In genomic region chr20:1033751-1034419, GRCh38 we compare ENCODE assay signal across 12 cellular contexts. TPM values are rescaled to one million over a fixed set of nuclear protein-coding genes. Genes with fewer than 3 reads are reported as not detected.
A peak's percentile ranks its signal among the peaks of the same experiment; 100 is the strongest.
DNase-seq lines count a peak whose midpoint lies in the region; ATAC-seq, FAIRE-seq and TF ChIP-seq lines count a peak whose summit lies in the region.
"Had no signal": no experiment of that assay in that cellular context is flagged by ENCODE, and none has a peak within 500 bp of the region (broad histone marks: within the 10 kb centered on the region; RNA-seq: fewer than 3 reads in every experiment).

No MANE protein-coding gene starts in this region.

- H3K4me1 Mint-ChIP-seq in activated T-helper 17 cell treated with anti-CD3 and anti-CD28 coated beads, Interleukin-2, amount 50 U/mL, for 72 hours: no peaks in the 10 kb centered on the region
- peaks cover 12% of the 10 kb centered on the region for H3K4me1 Mint-ChIP-seq in stimulated activated naive CD8-positive, alpha-beta T cell treated with anti-CD3 and anti-CD28 coated beads, Interleukin-15, Interleukin-2, amounts not matched to agents 100 ng/mL and 50 ng/mL, for 24 hours (ENCODE audit: low read depth)

- no peaks in the 10 kb centered on the region for H3K36me3 Mint-ChIP-seq in activated naive CD4-positive, alpha-beta T cell treated with anti-CD3 and anti-CD28 coated beads, Interleukin-2, amount 50 U/mL, for 72 hours
- H3K36me3 Mint-ChIP-seq in activated T-helper 17 cell treated with anti-CD3 and anti-CD28 coated beads, Interleukin-2, amount 50 U/mL, for 72 hours (ENCODE audit: low read depth): no peaks in the 10 kb centered on the region
- H3K36me3 Mint-ChIP-seq in stimulated activated naive CD8-positive, alpha-beta T cell treated with anti-CD3 and anti-CD28 coated beads, Interleukin-15, Interleukin-2, amounts not matched to agents 100 ng/mL and 50 ng/mL, for 24 hours (ENCODE audit: low read depth): no peaks in the 10 kb centered on the region

- no peak overlapping the region for H3K27ac ChIP-seq in kidney (ENCODE audit: low read depth in 2 of 2, low read length in 2 of 2)
- H3K27ac ChIP-seq: C4-2B had no signal

- intact Hi-C loops in kidney (cut with DNase I): no loop called here

- FAIRE-seq in kidney (lab: Jason Lieb, UNC): no peak

- no peaks in the 10 kb centered on the region for H3K9me3 Mint-ChIP-seq in activated naive CD4-positive, alpha-beta T cell treated with anti-CD3 and anti-CD28 coated beads, Interleukin-2, amount 50 U/mL, for 72 hours
- H3K9me3 Mint-ChIP-seq in activated T-helper 17 cell treated with anti-CD3 and anti-CD28 coated beads, Interleukin-2, amount 50 U/mL, for 72 hours: no peaks in the 10 kb centered on the region
- H3K9me3 Mint-ChIP-seq in stimulated activated naive CD8-positive, alpha-beta T cell treated with anti-CD3 and anti-CD28 coated beads, Interleukin-15, Interleukin-2, amounts not matched to agents 100 ng/mL and 50 ng/mL, for 24 hours: no peaks in the 10 kb centered on the region
- H3K9me3 Mint-ChIP-seq: T-helper 1 cell treated with Interleukin-12 subunit alpha and Interleukin-12 subunit beta and Interleukin-4 antibody, amounts not matched to agents 30 μg/mL and 1 μg/mL, for 36 hours had no signal

- H3K4me1 ChIP-seq in kidney (ENCODE audit: control insufficient read depth in 1 of 2, insufficient read depth in 1 of 2, low read depth in 1 of 2, low read length in 2 of 2): no peaks in the 10 kb centered on the region

- peak; percentile 16 to 65 for ATAC-seq in activated naive CD4-positive, alpha-beta T cell treated with anti-CD3 and anti-CD28 coated beads, Interleukin-2, amount 50 U/mL, for 72 hours
- peak; percentile 29 for ATAC-seq in activated T-helper 17 cell treated with anti-CD3 and anti-CD28 coated beads, Interleukin-2, amount 50 U/mL, for 72 hours (replicated peaks)
- ATAC-seq in GM19351 (IDR thresholded peaks at IDR 0.05; ENCODE audit: unreplicated experiment): no peak

- no peak overlapping the region for H3K4me3 Mint-ChIP-seq in activated T-helper 17 cell treated with anti-CD3 and anti-CD28 coated beads, Interleukin-2, amount 50 U/mL, for 72 hours
- no peak overlapping the region for H3K4me3 Mint-ChIP-seq in stimulated activated naive CD8-positive, alpha-beta T cell treated with anti-CD3 and anti-CD28 coated beads, Interleukin-15, Interleukin-2, amounts not matched to agents 100 ng/mL and 50 ng/mL, for 24 hours
- H3K4me3 Mint-ChIP-seq: T-helper 1 cell treated with Interleukin-12 subunit alpha and Interleukin-12 subunit beta and Interleukin-4 antibody, amounts not matched to agents 30 μg/mL and 1 μg/mL, for 36 hours had no signal

- no peak overlapping the region for H3K4me3 ChIP-seq in kidney (ENCODE audit: low read length in 2 of 2)

- no peak overlapping the region for H3K27ac Mint-ChIP-seq in activated naive CD4-positive, alpha-beta T cell treated with anti-CD3 and anti-CD28 coated beads, Interleukin-2, amount 50 U/mL, for 72 hours
- H3K27ac Mint-ChIP-seq in activated T-helper 17 cell treated with anti-CD3 and anti-CD28 coated beads, Interleukin-2, amount 50 U/mL, for 72 hours: no peak overlapping the region
- H3K27ac Mint-ChIP-seq in stimulated activated naive CD8-positive, alpha-beta T cell treated with anti-CD3 and anti-CD28 coated beads, Interleukin-15, Interleukin-2, amounts not matched to agents 100 ng/mL and 50 ng/mL, for 24 hours: peak overlapping the region; percentile 55
- H3K27ac Mint-ChIP-seq: T-helper 1 cell treated with Interleukin-12 subunit alpha and Interleukin-12 subunit beta and Interleukin-4 antibody, amounts not matched to agents 30 μg/mL and 1 μg/mL, for 36 hours had no signal

- TF ChIP-seq CTCF in kidney (IDR thresholded peaks at IDR 0.05; ENCODE audit: borderline replicate concordance, extremely low read depth, insufficient read depth): no peak

- H3K27me3 Mint-ChIP-seq in activated T-helper 17 cell treated with anti-CD3 and anti-CD28 coated beads, Interleukin-2, amount 50 U/mL, for 72 hours: peaks cover 18% of the 10 kb centered on the region
- H3K27me3 Mint-ChIP-seq in stimulated activated naive CD8-positive, alpha-beta T cell treated with anti-CD3 and anti-CD28 coated beads, Interleukin-15, Interleukin-2, amounts not matched to agents 100 ng/mL and 50 ng/mL, for 24 hours: no peaks in the 10 kb centered on the region

- no peak for DNase-seq in activated naive CD4-positive, alpha-beta T cell treated with anti-CD3 and anti-CD28 coated beads, Interleukin-2, amount 50 U/mL, for 72 hours (ENCODE audit: low spot score in 2 of 2)
- DNase-seq in activated naive CD4-positive, alpha-beta T cell treated with Interleukin-2 at 50 U/mL for 16 hours: no peak
- DNase-seq in NCI-H2029 (lab: John Stamatoyannopoulos, UW): peak; percentile 54
- DNase-seq in kidney: no peak
- DNase-seq in GM19238 (ENCODE audit: insufficient read length, low spot score): no peak
- DNase-seq: activated T-cell treated with anti-CD3 and anti-CD28 coated beads, Interleukin-2, amount 50 U/mL, for 1 hour; NCI-H510A treated with DMSO at 0.1 percent for 48 hours had no signal

- no peak overlapping the region for H3K9ac ChIP-seq in kidney (ENCODE audit: low read length in 2 of 2)

- no peaks in the 10 kb centered on the region for H3K9me3 ChIP-seq in kidney (ENCODE audit: control insufficient read depth in 1 of 2, low read length in 2 of 2)

- H3K36me3 ChIP-seq in kidney (ENCODE audit: control insufficient read depth in 1 of 2, insufficient read depth in 2 of 2, low read length in 2 of 2): no peaks in the 10 kb centered on the region

RNA-seq across cellular contexts. Expression of gene RSPO4, which starts 31.8 kb away (rescaled TPM):
- total RNA-seq in activated naive CD4-positive, alpha-beta T cell treated with anti-CD3 and anti-CD28 coated beads, Interleukin-2, amount 50 U/mL, for 72 hours: not detected
- not detected for total RNA-seq in activated T-helper 17 cell treated with anti-CD3 and anti-CD28 coated beads, Interleukin-2, amount 50 U/mL, for 72 hours
- 0.13 TPM for total RNA-seq in kidney
- polyA plus RNA-seq in kidney (ENCODE audit: insufficient read depth, low read depth, low replicate concordance): 0.45 TPM
